ENCODE assay signal across 8 cellular contexts in genomic region chr1:15526490-15527339, GRCh38. TPM values are rescaled to one million over a fixed set of nuclear protein-coding genes. Genes with fewer than 3 reads are reported as not detected.
DNase-seq lines count a peak whose midpoint lies in the region; ATAC-seq and TF ChIP-seq lines count a peak whose summit lies in the region.

TSS of gene DNAJC16 (plus strand) at chr1:15526848. CDS start at chr1:15529106, 2,258 bp downstream.

- CTCF ChIA-PET in activated B cell treated with CpG ODN at 0.5 μM for 24 hours (lab: Charles Lee): interaction anchor here (1.0 kb wide), 1 partner anchor 215 kb away, joined by 3 read pairs; no protein-coding TSS in a partner anchor

- POLR2A ChIA-PET in activated B cell treated with CpG ODN at 0.5 μM for 24 hours (lab: Charles Lee): interaction anchor here (0.6 to 2.1 kb wide), 10 partner anchors 28 to 214 kb away, joined by 3 to 14 read pairs (median 6); partner anchors contain the start of gene DDI2

- H3K4me3 Mint-ChIP-seq in activated B cell treated with CpG ODN at 0.5 μM for 24 hours: peak within 1 kb of the TSS; percentile 87

- H3K27me3 Mint-ChIP-seq in activated B cell treated with CpG ODN at 0.5 μM for 24 hours: no peaks in the 10 kb centered on the region

- intact Hi-C loops in activated B cell treated with CpG ODN at 0.5 μM for 24 hours (cut with micrococcal nuclease): loop anchor here (1.0 to 10.0 kb wide), 10 partner anchors 45 to 1908 kb away; partner anchors contain the start of genes PLEKHM2, PRDM2, RCC2 and SDHB

- H3K36me3 Mint-ChIP-seq in activated B cell treated with CpG ODN at 0.5 μM for 24 hours (ENCODE audit: low read depth): peaks cover 23% of the 10 kb centered on the region

- peaks cover 49% of the 10 kb centered on the region for H3K4me1 Mint-ChIP-seq in activated B cell treated with CpG ODN at 0.5 μM for 24 hours

- H3K27ac Mint-ChIP-seq in activated B cell treated with CpG ODN at 0.5 μM for 24 hours: peak within 1 kb of the TSS; percentile 99

- DNase-seq in AG08395 (ENCODE audit: low spot score) (peak; percentile 97), NCI-H226 (peak; percentile 100), activated B cell treated with CpG ODN at 0.5 μM for 24 hours (peak; percentile 90), iris pigment epithelial cell (ENCODE audit: low read depth) (peak; percentile 100)
- DNase-seq in central memory CD4-positive, alpha-beta T cell: peak; percentile 98
- peak; percentile 90 for DNase-seq in stimulated activated CD4-positive, alpha-beta T cell treated with anti-CD3 and anti-CD28 coated beads, Interleukin-12 subunit alpha, Interleukin-12 subunit beta, amount 100 ng/mL, for 4 hours

- no peaks in the 10 kb centered on the region for H3K9me3 Mint-ChIP-seq in activated B cell treated with CpG ODN at 0.5 μM for 24 hours

- TF ChIP-seq CTCF in activated B cell treated with CpG ODN at 0.5 μM for 24 hours (IDR thresholded peaks at IDR 0.05): no peak

- ATAC-seq in GM18907 (IDR thresholded peaks at IDR 0.05; ENCODE audit: unreplicated experiment): peak; percentile 66
- peak; percentile 58 for ATAC-seq in HG03175 (IDR thresholded peaks at IDR 0.05; ENCODE audit: unreplicated experiment)
- peak; percentile 33 for ATAC-seq in activated B cell treated with CpG ODN at 0.5 μM for 24 hours (ENCODE audit: low read depth)

RNA-seq across cellular contexts. Expression of gene DNAJC16, which starts in this region (rescaled TPM):
- total RNA-seq in activated B cell treated with CpG ODN at 0.5 μM for 24 hours: 35.5 and 35.9 TPM in 2 replicates

Comparison
In these comparisons a context has a peak if more than half of its experiments do, and no peak if none do; other contexts are left out.
1. Peak in every context shown above with its lines: DNase-seq and ATAC-seq.